ENCODE assay signal across 19 cellular contexts in the genomic region with DNA sequence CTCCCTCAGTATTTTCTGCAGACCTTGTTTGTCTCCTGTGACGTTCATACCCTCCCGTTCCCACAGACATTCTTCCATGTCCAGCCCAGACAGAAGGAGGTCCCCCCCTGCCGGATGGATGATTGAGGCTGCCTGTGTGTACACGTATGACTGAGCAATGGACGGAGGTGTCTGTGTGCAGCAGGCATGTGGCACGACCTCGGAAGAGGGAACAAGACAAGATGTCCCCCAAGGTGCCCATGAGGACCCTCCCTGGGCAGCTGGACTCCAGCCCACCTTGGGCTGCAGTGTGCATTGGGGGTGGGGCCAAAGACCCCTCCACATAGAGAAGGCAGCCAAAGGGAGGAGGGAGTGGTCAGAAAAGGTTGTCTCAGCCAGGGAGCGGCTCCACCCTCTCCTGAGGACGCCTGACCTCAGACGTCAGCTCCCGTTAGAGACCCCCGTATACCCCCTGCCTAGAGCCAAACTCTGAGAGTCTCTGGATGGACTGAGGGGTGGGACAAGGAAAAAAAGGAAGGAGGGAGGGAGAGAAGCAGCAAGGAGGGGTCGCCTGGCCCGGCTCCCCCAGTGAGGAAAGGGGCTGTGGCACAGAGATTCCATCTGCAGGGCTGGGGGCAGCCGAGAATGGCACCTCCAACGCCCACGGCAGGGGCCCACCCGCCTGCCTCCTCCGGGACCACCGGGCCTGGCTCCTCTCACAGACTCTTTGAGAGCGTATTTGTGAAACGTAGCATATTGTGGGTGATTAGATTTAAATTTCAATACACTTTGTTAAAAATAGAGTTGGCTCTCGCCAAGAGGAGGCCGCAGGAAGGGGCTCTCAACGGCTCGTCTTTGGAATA.
DNase-seq lines count a peak whose midpoint lies in the region; ATAC-seq and TF ChIP-seq lines count a peak whose summit lies in the region.
"Had no signal": no experiment of that assay in that cellular context is flagged by ENCODE, and none has a peak within 500 bp of the region (broad histone marks: within the 10 kb centered on the region; RNA-seq: fewer than 3 reads in every experiment).

No MANE protein-coding gene starts in this region.

- H4K20me1 ChIP-seq in GM23338 (replicated peaks; ENCODE audit: insufficient read depth) (no peaks in the 10 kb centered on the region), smooth muscle cell (ENCODE audit: low read depth) (no peaks in the 10 kb centered on the region)

- ATAC-seq in GM23338, result peak; percentile 8; the same call in 1 of the 3 replicates
- no peak for ATAC-seq in natural killer cell treated with Interleukin-12 subunit alpha and Interleukin-12 subunit beta and Interleukin-15 and Interleukin-18, amount 100 ng/mL, for 72 hours
- no peak for ATAC-seq in GM21786 (IDR thresholded peaks at IDR 0.05; ENCODE audit: unreplicated experiment)
- ATAC-seq: activated naive CD4-positive, alpha-beta T cell treated with anti-CD3 and anti-CD28 coated beads, Interleukin-2, amount 50 U/mL, for 72 hours had no signal

- H3K4me3 Mint-ChIP-seq in GM23338 (no peak overlapping the region), endodermal cell (no peak overlapping the region)
- H3K4me3 Mint-ChIP-seq in natural killer cell treated with Interleukin-12 subunit alpha and Interleukin-12 subunit beta and Interleukin-15 and Interleukin-18, amount 100 ng/mL, for 72 hours, result no peak overlapping the region

- H3K27me3 Mint-ChIP-seq in GM23338 (ENCODE audit: insufficient read depth, low read depth, poor library complexity) (peaks cover 42% of the 10 kb centered on the region), endodermal cell (ENCODE audit: insufficient read depth) (peaks cover 36% of the 10 kb centered on the region)
- peaks cover 0 to 3% of the 10 kb centered on the region in 2 donors for H3K27me3 Mint-ChIP-seq in natural killer cell treated with Interleukin-12 subunit alpha and Interleukin-12 subunit beta and Interleukin-15 and Interleukin-18, amount 100 ng/mL, for 72 hours

- TF ChIP-seq CTCF in BE2C (IDR thresholded peaks at IDR 0.05; ENCODE audit: low read depth, low read length) (no peak), GM23338 (conservative IDR thresholded peaks at IDR 0.05; ENCODE audit: low read depth in 2 of 2) (no peak), endodermal cell (conservative IDR thresholded peaks at IDR 0.05) (no peak), smooth muscle cell (IDR thresholded peaks at IDR 0.05; ENCODE audit: borderline replicate concordance, insufficient read depth, poor library complexity, severe bottlenecking) (no peak)

- H3K4me1 Mint-ChIP-seq in GM23338 (peaks cover 4% of the 10 kb centered on the region; the same call in 2 of the 3 replicates), endodermal cell (no peaks in the 10 kb centered on the region)
- peaks cover 2 to 4% of the 10 kb centered on the region in 2 donors for H3K4me1 Mint-ChIP-seq in natural killer cell treated with Interleukin-12 subunit alpha and Interleukin-12 subunit beta and Interleukin-15 and Interleukin-18, amount 100 ng/mL, for 72 hours (ENCODE audit: low read depth in 2 of 2)

- H3K9ac ChIP-seq in endodermal cell (ENCODE audit: extremely low read depth, low read length, poor library complexity, severe bottlenecking), result no peak overlapping the region
- H3K9ac ChIP-seq in smooth muscle cell (ENCODE audit: low read depth), result no peak overlapping the region

- 42% methylated on average over 8 to 26 of the region's 26 CpGs for WGBS in endodermal cell (ENCODE audit: insufficient coverage in 1 of 2, insufficient read length in 1 of 2), 2 experiments
- 58% methylated on average over 25 of the region's 26 CpGs for WGBS in smooth muscle cell (ENCODE audit: low lambda C conversion rate)

- H3K36me3 ChIP-seq in BE2C, result no peaks in the 10 kb centered on the region
- H3K36me3 ChIP-seq in GM23338 (ENCODE audit: insufficient read depth), result no peaks in the 10 kb centered on the region
- H3K36me3 ChIP-seq in endodermal cell (ENCODE audit: control insufficient read depth, insufficient read depth, low read length), result no peaks in the 10 kb centered on the region
- H3K36me3 ChIP-seq in smooth muscle cell (ENCODE audit: low read depth), result no peaks in the 10 kb centered on the region
- H3K36me3 ChIP-seq: brain microvascular endothelial cell, esophagus muscularis mucosa, thoracic aorta had no signal

- H3K4me2 ChIP-seq in GM23338 (peak overlapping the region; percentile 71), smooth muscle cell (no peak overlapping the region)

- H3K4me1 ChIP-seq in BE2C (no peaks in the 10 kb centered on the region), GM23338 (ENCODE audit: insufficient read depth) (peaks cover 17% of the 10 kb centered on the region), endodermal cell (ENCODE audit: control insufficient read depth, insufficient read depth, low read length) (peaks cover 3% of the 10 kb centered on the region), smooth muscle cell (ENCODE audit: low read depth) (peaks cover 6% of the 10 kb centered on the region)

- H3K27me3 ChIP-seq in BE2C (peaks cover 70% of the 10 kb centered on the region), GM23338 (ENCODE audit: insufficient read depth) (peaks cover 52% of the 10 kb centered on the region), endodermal cell (ENCODE audit: control insufficient read depth, insufficient read depth, low read length, poor library complexity, severe bottlenecking) (peaks cover 57% of the 10 kb centered on the region), smooth muscle cell (ENCODE audit: low read depth) (peaks cover 41% of the 10 kb centered on the region)

- no peaks in the 10 kb centered on the region for H3K36me3 Mint-ChIP-seq in GM23338 (ENCODE audit: low read depth)
- no peaks in the 10 kb centered on the region for H3K36me3 Mint-ChIP-seq in endodermal cell (ENCODE audit: low read depth)
- H3K36me3 Mint-ChIP-seq in natural killer cell treated with Interleukin-12 subunit alpha and Interleukin-12 subunit beta and Interleukin-15 and Interleukin-18, amount 100 ng/mL, for 72 hours, result no peaks in the 10 kb centered on the region
- H3K36me3 Mint-ChIP-seq: activated naive CD4-positive, alpha-beta T cell treated with anti-CD3 and anti-CD28 coated beads, Interleukin-2, amount 50 U/mL, for 72 hours had no signal

- H3K79me2 ChIP-seq in GM23338 (replicated peaks; ENCODE audit: insufficient read depth) (no peaks in the 10 kb centered on the region), smooth muscle cell (ENCODE audit: low read depth) (no peaks in the 10 kb centered on the region)

- H2AFZ ChIP-seq in GM23338 (0 out of 2 replicates have a peak overlapping the region, but pooled peaks have one; percentile 56), smooth muscle cell (ENCODE audit: low read depth) (no peak overlapping the region)

- peaks cover 8% of the 10 kb centered on the region; the same call in 2 of the 3 replicates for H3K9me3 Mint-ChIP-seq in GM23338
- peaks cover 1% of the 10 kb centered on the region for H3K9me3 Mint-ChIP-seq in endodermal cell
- H3K9me3 Mint-ChIP-seq in natural killer cell treated with Interleukin-12 subunit alpha and Interleukin-12 subunit beta and Interleukin-15 and Interleukin-18, amount 100 ng/mL, for 72 hours, result no peaks in the 10 kb centered on the region
- H3K9me3 Mint-ChIP-seq: activated naive CD4-positive, alpha-beta T cell treated with anti-CD3 and anti-CD28 coated beads, Interleukin-2, amount 50 U/mL, for 72 hours had no signal

- H3K27ac ChIP-seq in GM23338 (ENCODE audit: low read depth) (no peak overlapping the region), endodermal cell (ENCODE audit: low read depth, low read length) (no peak overlapping the region), smooth muscle cell (ENCODE audit: low read depth) (no peak overlapping the region)
- H3K27ac ChIP-seq: brain microvascular endothelial cell, esophagus muscularis mucosa, thoracic aorta, VCaP had no signal

- H3K9me2 ChIP-seq in GM23338 (ENCODE audit: insufficient read depth), result no peaks in the 10 kb centered on the region

- H3K4me3 ChIP-seq in BE2C (ENCODE audit: low read depth, low read length), result no peak overlapping the region
- peak overlapping the region; percentile 42 for H3K4me3 ChIP-seq in GM23338
- no peak overlapping the region for H3K4me3 ChIP-seq in endodermal cell (ENCODE audit: low read length)
- H3K4me3 ChIP-seq in smooth muscle cell, result no peak overlapping the region
- H3K4me3 ChIP-seq: esophagus muscularis mucosa, thoracic aorta had no signal

- DNase-seq in BE2C, result peak; percentile 3
- DNase-seq in GM23338 (ENCODE audit: low spot score), result no peak
- peak; percentile 26 for DNase-seq in endodermal cell
- peak; percentile 51 for DNase-seq in natural killer cell treated with Interleukin-12 subunit alpha and Interleukin-12 subunit beta and Interleukin-15 and Interleukin-18, amount 100 ng/mL, for 72 hours (ENCODE audit: low spot score)
- no peak for DNase-seq in DMS153 treated with DMSO at 0.1 percent for 48 hours (lab: John Stamatoyannopoulos, UW; ENCODE audit: unreplicated experiment)
- DNase-seq in smooth muscle cell (lab: John Stamatoyannopoulos, UW; ENCODE audit: unreplicated experiment), result no peak
- DNase-seq in NOMO-1 (lab: John Stamatoyannopoulos, UW; ENCODE audit: unreplicated experiment in 2 of 2), result no peak
- DNase-seq: AML-193; brain microvascular endothelial cell; NCI-H1436 treated with DMSO at 0.1 percent for 48 hours; NCI-H226; nucleus accumbens; stimulated activated CD4-positive, alpha-beta T cell treated with anti-CD3 and anti-CD28 coated beads, Interleukin-4, amount 100 ng/mL, for 4 hours; stimulated activated CD8-positive, alpha-beta memory T cell treated with anti-CD3 and anti-CD28 coated beads, Interleukin-4, amount 100 ng/mL, for 48 hours had no signal

- no peaks in the 10 kb centered on the region for H3K9me3 ChIP-seq in BE2C
- H3K9me3 ChIP-seq in endodermal cell (ENCODE audit: control insufficient read depth, low read length), result no peaks in the 10 kb centered on the region
- H3K9me3 ChIP-seq in smooth muscle cell (replicated peaks; ENCODE audit: low read depth), result no peaks in the 10 kb centered on the region
- H3K9me3 ChIP-seq: esophagus muscularis mucosa, thoracic aorta had no signal

- 0 out of 2 replicates have a peak, but pooled peaks cover 2% of the 10 kb centered on the region for H3F3A ChIP-seq in GM23338 (replicated peaks; ENCODE audit: low read depth)
- H3F3A ChIP-seq in smooth muscle cell (ENCODE audit: low read depth), result no peaks in the 10 kb centered on the region

- no peak overlapping the region for H3K27ac Mint-ChIP-seq in GM23338
- no peak overlapping the region for H3K27ac Mint-ChIP-seq in endodermal cell
- H3K27ac Mint-ChIP-seq in natural killer cell treated with Interleukin-12 subunit alpha and Interleukin-12 subunit beta and Interleukin-15 and Interleukin-18, amount 100 ng/mL, for 72 hours, result no peak overlapping the region
- H3K27ac Mint-ChIP-seq: activated naive CD4-positive, alpha-beta T cell treated with anti-CD3 and anti-CD28 coated beads, Interleukin-2, amount 50 U/mL, for 72 hours had no signal

TF ChIP-seq in GM23338, 12 proteins besides CTCF, POLR2A, EP300 and RAD21 (continues in another document):
- no peak for TF ChIP-seq EZH2 (IDR thresholded peaks at IDR 0.05; ENCODE audit: low read depth, unreplicated experiment)
- TF ChIP-seq POLR2AphosphoS5 (IDR thresholded peaks at IDR 0.05; ENCODE audit: low read depth), result no peak

Comparison
In these comparisons a context has a peak if more than half of its experiments do, and no peak if none do; other contexts are left out.
1. DNase-seq: peak in BE2C (single experiment), endodermal cell (single experiment) and natural killer cell treated with Interleukin-12 subunit alpha and Interleukin-12 subunit beta and Interleukin-15 and Interleukin-18, amount 100 ng/mL, for 72 hours (single experiment); none in GM23338 (single experiment), DMS153 treated with DMSO at 0.1 percent for 48 hours (single experiment), smooth muscle cell (single experiment) and NOMO-1 (0 of 2).